ENCODE assay signal across 8 cellular contexts in genomic region chr4:141346144-141346543, GRCh38.
A peak's percentile ranks its signal among the peaks of the same experiment; 100 is the strongest.
DNase-seq lines count a peak whose midpoint lies in the region; ATAC-seq, FAIRE-seq and TF ChIP-seq lines count a peak whose summit lies in the region.

No MANE protein-coding gene starts in this region.

- H3K79me2 ChIP-seq in GM12878 (ENCODE audit: control insufficient read depth, insufficient read depth, low read length), result no peaks in the 10 kb centered on the region
- H3K79me2 ChIP-seq in keratinocyte (ENCODE audit: control insufficient read depth, insufficient read depth, low read length), result no peaks in the 10 kb centered on the region

- WGBS in GM12878 (ENCODE audit: insufficient coverage, insufficient replicate concordance, low lambda C conversion rate, missing lambda C conversion rate), result 0% methylated on average over 1 of the region's 1 CpG

- H3K36me3 Mint-ChIP-seq in stimulated activated effector memory CD8-positive, alpha-beta T cell treated with anti-CD3 and anti-CD28 coated beads, Interleukin-12 subunit alpha, Interleukin-12 subunit beta, amount 100 ng/mL, for 72 hours, result no peaks in the 10 kb centered on the region

- H3K9ac ChIP-seq in GM12878 (ENCODE audit: control insufficient read depth, insufficient read depth, low read length), result no peak overlapping the region
- no peak overlapping the region for H3K9ac ChIP-seq in keratinocyte (ENCODE audit: control insufficient read depth, extremely low read depth, insufficient read depth, low read length)

- H3K4me1 ChIP-seq in GM12878 (ENCODE audit: control insufficient read depth, insufficient read depth, low read length) (peaks cover 5% of the 10 kb centered on the region; the same call in 1 of the 2 replicates), keratinocyte (ENCODE audit: control insufficient read depth, extremely low read depth, insufficient read depth, low read length) (no peaks in the 10 kb centered on the region)
- H3K4me1 ChIP-seq in effector memory CD4-positive, alpha-beta T cell (ENCODE audit: control insufficient read depth, insufficient read depth, low read length, poor library complexity, severe bottlenecking), result no peaks in the 10 kb centered on the region

- BruUV-seq in GM12878 (replicated peaks; lab: Mats Ljungman, UMichigan), result no TSS peak

- H3K4me1 Mint-ChIP-seq in stimulated activated effector memory CD8-positive, alpha-beta T cell treated with anti-CD3 and anti-CD28 coated beads, Interleukin-12 subunit alpha, Interleukin-12 subunit beta, amount 100 ng/mL, for 72 hours, result no peaks in the 10 kb centered on the region

- TF ChIP-seq CTCF in AG04449 (IDR thresholded peaks at IDR 0.05; ENCODE audit: insufficient read depth, low read length, missing control alignments), result peak; percentile 46
- peak; percentile 29 to 55 (median 36); a peak in 3 of 6 replicates for TF ChIP-seq CTCF in GM12878 (IDR thresholded peaks at IDR 0.05 in 2 of 3, conservative IDR thresholded peaks at IDR 0.05 in 1 of 3; ENCODE audit: control insufficient read depth in 2 of 3, extremely low read depth in 1 of 3, insufficient read depth in 1 of 3, low read depth in 3 of 3, low read length in 3 of 3)
- TF ChIP-seq CTCF in keratinocyte (optimal IDR thresholded peaks at IDR 0.05 in 1 of 3, IDR thresholded peaks at IDR 0.05 in 1 of 3, conservative IDR thresholded peaks at IDR 0.05 in 1 of 3; ENCODE audit: extremely low read depth in 1 of 3, insufficient read depth in 2 of 3, low read length in 3 of 3), result peak; percentile 30 to 50 (median 38)

- SMC1A ChIA-PET in GM12878 (lab: Charles Lee; ENCODE audit: uncharacterized antibody, unreplicated experiment), result interaction anchor here (0.7 to 2.3 kb wide), 8 partner anchors 60 to 1411 kb away, joined by 3 to 11 read pairs (median 4); no protein-coding TSS in a partner anchor

- POLR2A ChIA-PET in AG04449 (lab: Yijun Ruan, JAX) (interaction anchor here (1.1 kb wide), 1 partner anchor 291 kb away, joined by 4 read pairs; the partner anchor contains the start of gene IL15), GM12878 (lab: Charles Lee) (no interaction called here)

- H3K27me3 ChIP-seq in GM12878 (replicated peaks in 1 of 2; ENCODE audit: control insufficient read depth in 2 of 2, insufficient read depth in 2 of 2, low read length in 1 of 2), result no peaks in the 10 kb centered on the region
- no peaks in the 10 kb centered on the region for H3K27me3 ChIP-seq in keratinocyte (ENCODE audit: control insufficient read depth, extremely low read depth, insufficient read depth, low read length)
- H3K27me3 ChIP-seq in effector memory CD4-positive, alpha-beta T cell (replicated peaks; ENCODE audit: control insufficient read depth, insufficient read depth, low read length, poor library complexity, severe bottlenecking), result no peaks in the 10 kb centered on the region

- H3K27ac ChIP-seq in GM12878 (ENCODE audit: control insufficient read depth, insufficient read depth) (no peak overlapping the region), keratinocyte (ENCODE audit: control insufficient read depth, insufficient read depth, low read length) (no peak overlapping the region)
- H3K27ac ChIP-seq in effector memory CD4-positive, alpha-beta T cell (ENCODE audit: insufficient read depth, low read length, poor library complexity, severe bottlenecking), result no peak overlapping the region

- H4K20me1 ChIP-seq in GM12878 (ENCODE audit: control insufficient read depth, insufficient read depth) (no peaks in the 10 kb centered on the region), keratinocyte (ENCODE audit: control insufficient read depth, extremely low read depth, insufficient read depth, low read length) (no peaks in the 10 kb centered on the region)

- H3K4me2 ChIP-seq in GM12878 (ENCODE audit: control insufficient read depth, insufficient read depth) (no peak overlapping the region), keratinocyte (ENCODE audit: control insufficient read depth, extremely low read depth, insufficient read depth, low read depth, low read length) (no peak overlapping the region)

- no peaks in the 10 kb centered on the region for H3K36me3 ChIP-seq in GM12878 (ENCODE audit: control insufficient read depth in 2 of 2, insufficient read depth in 2 of 2, low read length in 1 of 2)
- no peaks in the 10 kb centered on the region for H3K36me3 ChIP-seq in keratinocyte (ENCODE audit: control insufficient read depth in 2 of 2, extremely low read depth in 1 of 2, insufficient read depth in 2 of 2, low read length in 2 of 2)
- no peaks in the 10 kb centered on the region for H3K36me3 ChIP-seq in effector memory CD4-positive, alpha-beta T cell (ENCODE audit: control insufficient read depth, insufficient read depth, low read length)

- TF ChIP-seq EP300 in GM12878 (IDR thresholded peaks at IDR 0.05; ENCODE audit: borderline replicate concordance in 1 of 2, control insufficient read depth in 1 of 2, low read depth in 2 of 2, low read length in 2 of 2), result no peak

- H3K9me3 ChIP-seq in GM12878 (replicated peaks; ENCODE audit: control insufficient read depth, insufficient read depth, low read length), result no peaks in the 10 kb centered on the region; the same call in 2 of the 3 replicates
- no peaks in the 10 kb centered on the region for H3K9me3 ChIP-seq in keratinocyte (ENCODE audit: control insufficient read depth, low read depth, low read length)
- H3K9me3 ChIP-seq in effector memory CD4-positive, alpha-beta T cell (ENCODE audit: control insufficient read depth, low read length), result no peaks in the 10 kb centered on the region

- dilution Hi-C loops in keratinocyte (cut with MboI; ENCODE audit: extremely low pct_ligation_motif_present, low sequenced_read_pairs), result no loop called here

- intact Hi-C loops in GM12878 (cut with micrococcal nuclease; ENCODE audit: unreplicated experiment), result loop anchor here (1.0 to 5.0 kb wide), 2 partner anchors 291 to 365 kb away; partner anchors contain the start of gene IL15

- CTCF ChIA-PET in AG04449 (lab: Yijun Ruan, JAX), result interaction anchor here (0.6 to 3.2 kb wide), 54 partner anchors 9 to 1033 kb away, joined by 3 to 32 read pairs (median 4); partner anchors contain the start of gene IL15
- CTCF ChIA-PET in GM12878 (lab: Yijun Ruan, JAX), result interaction anchor here (0.7 to 2.4 kb wide), 11 partner anchors 10 to 1498 kb away, joined by 3 to 14 read pairs (median 5); no protein-coding TSS in a partner anchor

- no peaks in the 10 kb centered on the region for H3K9me3 Mint-ChIP-seq in stimulated activated effector memory CD8-positive, alpha-beta T cell treated with anti-CD3 and anti-CD28 coated beads, Interleukin-12 subunit alpha, Interleukin-12 subunit beta, amount 100 ng/mL, for 72 hours

- no peak overlapping the region for H2AFZ ChIP-seq in GM12878 (ENCODE audit: control insufficient read depth, low read depth, low read length)
- H2AFZ ChIP-seq in keratinocyte (ENCODE audit: control insufficient read depth, low read length), result no peak overlapping the region

- H3K4me3 ChIP-seq in AG04449 (ENCODE audit: low read depth, low read length) (no peak overlapping the region), GM12878 (no peak overlapping the region), keratinocyte (ENCODE audit: control insufficient read depth in 2 of 3, extremely low read depth in 1 of 3, insufficient read depth in 2 of 3, low read depth in 1 of 3, low read length in 3 of 3) (no peak overlapping the region)
- no peak overlapping the region for H3K4me3 ChIP-seq in effector memory CD4-positive, alpha-beta T cell (ENCODE audit: insufficient read depth, low read depth, low read length, poor library complexity, severe bottlenecking)

- ATAC-seq in GM18873 (IDR thresholded peaks at IDR 0.05; ENCODE audit: low FRiP score, unreplicated experiment) (peak; percentile 53), GM12878 (peak; percentile 56; the same call in 2 of the 3 replicates)
- no peak for ATAC-seq in stimulated activated effector memory CD8-positive, alpha-beta T cell treated with anti-CD3 and anti-CD28 coated beads, Interleukin-12 subunit alpha, Interleukin-12 subunit beta, amount 100 ng/mL, for 72 hours

- no peak overlapping the region for H3K27ac Mint-ChIP-seq in stimulated activated effector memory CD8-positive, alpha-beta T cell treated with anti-CD3 and anti-CD28 coated beads, Interleukin-12 subunit alpha, Interleukin-12 subunit beta, amount 100 ng/mL, for 72 hours

- FAIRE-seq in GM12878 (lab: Jason Lieb, UNC), result no peak
- FAIRE-seq in keratinocyte (lab: Jason Lieb, UNC), result no peak

- H3K9me1 ChIP-seq in keratinocyte (ENCODE audit: control insufficient read depth, extremely low read depth, insufficient read depth, low read length), result no peaks in the 10 kb centered on the region

- RAD21 ChIA-PET in GM12878 (lab: Charles Lee; ENCODE audit: unreplicated experiment), result interaction anchor here (0.9 to 2.2 kb wide), 7 partner anchors 11 to 775 kb away, joined by 3 to 12 read pairs (median 3); no protein-coding TSS in a partner anchor

- no peak for TF ChIP-seq POLR2A in GM12878 (IDR thresholded peaks at IDR 0.05; ENCODE audit: low read depth, low read length)

- DNase-seq in AG04449 (ENCODE audit: low read depth, low spot score) (no peak), NCI-H1417 treated with DMSO at 0.1 percent for 48 hours (lab: John Stamatoyannopoulos, UW) (peak; percentile 29), GM12878 (ENCODE audit: low read depth, low spot score) (no peak), keratinocyte (ENCODE audit: low read depth, low spot score) (no peak), NCI-H2107 treated with DMSO at 0.1 percent for 48 hours (lab: John Stamatoyannopoulos, UW; ENCODE audit: unreplicated experiment) (no peak)
- DNase-seq in stimulated activated effector memory CD8-positive, alpha-beta T cell treated with anti-CD3 and anti-CD28 coated beads, Interleukin-12 subunit alpha, Interleukin-12 subunit beta, amount 100 ng/mL, for 72 hours (ENCODE audit: low spot score in 2 of 2), result no peak
- no peak for DNase-seq in effector memory CD4-positive, alpha-beta T cell

- no peak overlapping the region for H3K4me3 Mint-ChIP-seq in stimulated activated effector memory CD8-positive, alpha-beta T cell treated with anti-CD3 and anti-CD28 coated beads, Interleukin-12 subunit alpha, Interleukin-12 subunit beta, amount 100 ng/mL, for 72 hours

- TF ChIP-seq RAD21 in GM12878 (IDR thresholded peaks at IDR 0.05; ENCODE audit: insufficient read depth, low read depth, low read length), result peak; percentile 83

- in situ Hi-C loops in GM12878 (cut with MboI), result no loop called here

TF ChIP-seq in GM12878, 131 proteins besides CTCF, POLR2A, EP300 and RAD21 (continues in another document):
- TF ChIP-seq STAT3 (IDR thresholded peaks at IDR 0.05; ENCODE audit: low read depth, low read length), result no peak
- peak; percentile 56; the same call in 1 of the 2 replicates for TF ChIP-seq SMC3 (IDR thresholded peaks at IDR 0.05; ENCODE audit: borderline replicate concordance, low read length)
- no peak for TF ChIP-seq IKZF2 (IDR thresholded peaks at IDR 0.05)
- TF ChIP-seq TCF7 (IDR thresholded peaks at IDR 0.05; ENCODE audit: borderline replicate concordance), result no peak
